In genomic region chr15:96804754-96805153, GRCh38 we compare ENCODE assay signal across 18 cellular contexts.
"Had no signal": no experiment of that assay in that cellular context is flagged by ENCODE, and none has a peak within 500 bp of the region (broad histone marks: within the 10 kb centered on the region; RNA-seq: fewer than 3 reads in every experiment).

No MANE protein-coding gene starts in this region.

- H3K36me3 ChIP-seq: suprapubic skin, thyroid gland had no signal

- H3K27ac ChIP-seq: foreskin keratinocyte, parathyroid adenoma, suprapubic skin, thyroid gland had no signal

- H3K9ac ChIP-seq: parathyroid adenoma had no signal

- H3K27ac Mint-ChIP-seq: immature natural killer cell; natural killer cell treated with Interleukin-12 subunit alpha and Interleukin-12 subunit beta and Interleukin-15 and Interleukin-18, amount 100 ng/mL, for 72 hours; type B pancreatic cell had no signal

- H3K4me3 ChIP-seq: lung, suprapubic skin, thyroid gland had no signal

- H3K9me3 ChIP-seq: suprapubic skin, thyroid gland had no signal

- ATAC-seq: foreskin keratinocyte; left cardiac atrium; left ventricle myocardium superior; natural killer cell treated with Interleukin-12 subunit alpha and Interleukin-12 subunit beta and Interleukin-15 and Interleukin-18, amount 100 ng/mL, for 72 hours; right cardiac atrium had no signal

- DNase-seq: cortex of kidney; erythroblast; foreskin keratinocyte; immature natural killer cell; left cardiac atrium; left ventricle myocardium superior; mesenchymal stem cell; midbrain; right cardiac atrium; small intestine; stimulated activated CD4-positive, alpha-beta T cell treated with anti-CD3 and anti-CD28 coated beads, Interleukin-12 subunit alpha, Interleukin-12 subunit beta, amount 100 ng/mL, for 4 hours; stimulated activated naive CD4-positive, alpha-beta T cell treated with Interleukin-2 at 50 U/mL for 16 hours; thyroid gland had no signal

- H3K27me3 ChIP-seq: foreskin keratinocyte, thyroid gland had no signal

- H3K4me1 Mint-ChIP-seq: immature natural killer cell had no signal

- H3K9me3 Mint-ChIP-seq: type B pancreatic cell had no signal

- H3K4me3 Mint-ChIP-seq: immature natural killer cell; natural killer cell treated with Interleukin-12 subunit alpha and Interleukin-12 subunit beta and Interleukin-15 and Interleukin-18, amount 100 ng/mL, for 72 hours; type B pancreatic cell had no signal

- H3K36me3 Mint-ChIP-seq: immature natural killer cell; natural killer cell treated with Interleukin-12 subunit alpha and Interleukin-12 subunit beta and Interleukin-15 and Interleukin-18, amount 100 ng/mL, for 72 hours; type B pancreatic cell had no signal

- H3K4me1 ChIP-seq: foreskin keratinocyte, parathyroid adenoma, suprapubic skin, thyroid gland had no signal
